8 cellular contexts compared by ENCODE assay signal in the genomic region with DNA sequence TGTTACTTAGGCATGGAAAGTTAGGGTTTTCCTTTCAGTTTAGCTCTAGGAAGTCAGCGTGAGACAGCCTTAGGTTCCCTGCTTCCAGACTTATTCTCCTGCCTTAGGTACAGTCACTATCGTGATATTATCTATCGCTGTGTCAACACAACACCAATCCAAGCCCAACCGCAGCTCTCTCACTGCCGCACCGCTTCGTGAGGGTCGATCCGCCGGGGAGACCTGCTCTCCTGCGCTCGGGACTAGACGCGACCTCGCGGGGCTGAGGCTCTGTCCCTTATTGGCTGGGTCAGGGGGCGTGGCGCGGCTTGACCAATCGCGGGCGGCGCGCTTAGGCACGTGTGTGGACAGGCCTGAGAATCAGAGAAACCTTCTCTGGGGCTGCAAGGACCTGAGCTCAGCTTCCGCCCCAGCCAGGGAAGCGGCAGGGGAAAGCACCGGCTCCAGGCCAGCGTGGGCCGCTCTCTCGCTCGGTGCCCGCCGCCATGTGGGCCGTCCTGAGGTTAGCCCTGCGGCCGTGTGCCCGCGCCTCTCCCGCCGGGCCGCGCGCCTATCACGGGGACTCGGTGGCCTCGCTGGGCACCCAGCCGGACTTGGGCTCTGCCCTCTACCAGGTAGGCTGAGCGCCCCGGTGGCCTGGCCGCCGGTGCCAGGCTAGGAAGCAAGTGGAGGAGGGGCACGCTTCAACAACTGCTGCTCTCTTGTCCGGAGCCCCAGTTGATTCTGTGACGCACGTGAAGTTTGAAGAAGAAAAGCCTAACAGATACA.
A peak's percentile ranks its signal among the peaks of the same experiment; 100 is the strongest.
DNase-seq lines count a peak whose midpoint lies in the region; ATAC-seq and TF ChIP-seq lines count a peak whose summit lies in the region.

A gene (plus strand): TSS at position 400 of the 768 bp plus-strand sequence. CDS start 86 bp downstream, at position 486.

- TF ChIP-seq CTCF in AG10803 (conservative IDR thresholded peaks at IDR 0.05; ENCODE audit: low read length), result no peak

- DNase-seq in AG10803 (ENCODE audit: low read depth), result peak; percentile 95
- peak; percentile 90 for DNase-seq in NCI-H446 treated with DMSO at 0.1 percent for 48 hours (lab: John Stamatoyannopoulos, UW)
- peak; percentile 97 for DNase-seq in activated CD4-positive, CD25-positive, alpha-beta regulatory T cell treated with anti-CD3 and anti-CD28 coated beads, Interleukin-2, amount 50 U/mL, for 72 hours
- DNase-seq in cerebellar cortex (ENCODE audit: low spot score), result peak; percentile 95
- DNase-seq in islet precursor cell, result peak; percentile 95
- peak; percentile 95 for DNase-seq in stimulated activated CD4-positive, alpha-beta T cell treated with anti-CD3 and anti-CD28 coated beads, Interleukin-12 subunit alpha, Interleukin-12 subunit beta, amount 100 ng/mL, for 4 hours

- H3K4me3 ChIP-seq in AG10803 (ENCODE audit: low read length), result peak within 1 kb of the TSS; percentile 88

- peak; percentile 96 for ATAC-seq in GM19043 (IDR thresholded peaks at IDR 0.05; ENCODE audit: low read depth, unreplicated experiment)
- peak; percentile 98 for ATAC-seq in HG03354 (IDR thresholded peaks at IDR 0.05; ENCODE audit: poor library complexity, severe bottlenecking, unreplicated experiment)

Comparison
In these comparisons a context has a peak if more than half of its experiments do, and no peak if none do; other contexts are left out.
1. Peak in every context shown above with its lines: DNase-seq, ATAC-seq and H3K4me3 ChIP-seq.